Comparison of ENCODE assay signal across 28 cellular contexts in genomic region chr14:82146846-82147245, GRCh38.
"Had no signal": no experiment of that assay in that cellular context is flagged by ENCODE, and none has a peak within 500 bp of the region (broad histone marks: within the 10 kb centered on the region; RNA-seq: fewer than 3 reads in every experiment).

No MANE protein-coding gene starts in this region.

- H3K4me1 ChIP-seq: stomach, suprapubic skin, testis, thyroid gland, tibial artery, tibial nerve, transverse colon, upper lobe of left lung, upper lobe of right lung, uterus, vagina had no signal

- H3K9me3 ChIP-seq: stomach, suprapubic skin, testis, thoracic aorta, thyroid gland, tibial nerve, transverse colon, upper lobe of left lung, upper lobe of right lung, uterus, vagina had no signal

- H3K27me3 ChIP-seq: stomach, suprapubic skin, testis, thyroid gland, tibial artery, tibial nerve, transverse colon, upper lobe of left lung, upper lobe of right lung, uterus, vagina had no signal

- H3K36me3 ChIP-seq: stomach, suprapubic skin, thoracic aorta, thyroid gland, tibial artery, tibial nerve, transverse colon, upper lobe of left lung, upper lobe of right lung, uterus, vagina had no signal

- H3K4me3 ChIP-seq: stomach, suprapubic skin, testis, thoracic aorta, thyroid gland, tibial artery, tibial nerve, transverse colon, upper lobe of left lung, upper lobe of right lung, uterus, vagina had no signal

- H3K27ac Mint-ChIP-seq: stimulated activated effector memory CD8-positive, alpha-beta T cell treated with anti-CD3 and anti-CD28 coated beads, Interleukin-12 subunit alpha, Interleukin-12 subunit beta, amount 100 ng/mL, for 72 hours; stimulated activated memory B cell treated with anti-CD40 and anti-IgM and Interleukin-4, amounts not matched to agents 10 μg/mL and 1 μg/mL and 100 μg/mL, for 72 hours; stimulated activated naive B cell treated with anti-CD40 and anti-IgM and Interleukin-4, amounts not matched to agents 10 μg/mL and 1 μg/mL and 100 μg/mL, for 72 hours; stimulated activated naive CD8-positive, alpha-beta T cell treated with anti-CD3 and anti-CD28 coated beads, Interleukin-15, amount 100 ng/mL, for 72 hours; stimulated activated naive CD8-positive, alpha-beta T cell treated with anti-CD3 and anti-CD28 coated beads, Interleukin-15, Interleukin-2, amounts not matched to agents 100 ng/mL and 50 ng/mL, for 24 hours; type B pancreatic cell had no signal

- DNase-seq: stimulated activated CD4-positive, alpha-beta T cell treated with anti-CD3 and anti-CD28 coated beads, Interleukin-2, amount 100 ng/mL, for 48 hours; stimulated activated CD4-positive, alpha-beta T cell treated with anti-CD3 and anti-CD28 coated beads, Interleukin-4, amount 100 ng/mL, for 1 hour; stimulated activated CD4-positive, alpha-beta T cell treated with anti-CD3 and anti-CD28 coated beads, Interleukin-4, amount 100 ng/mL, for 24 hours; stimulated activated CD4-positive, alpha-beta T cell treated with anti-CD3 and anti-CD28 coated beads, Interleukin-4, amount 100 ng/mL, for 4 hours; stimulated activated CD8-positive, alpha-beta memory T cell treated with anti-CD3 and anti-CD28 coated beads, Interleukin-4, amount 100 ng/mL, for 48 hours; stimulated activated naive B cell treated with anti-CD40 and anti-IgM and Interleukin-4, amounts not matched to agents 10 μg/mL and 1 μg/mL and 100 μg/mL, for 72 hours; stimulated activated naive CD4-positive, alpha-beta T cell; stimulated activated naive CD4-positive, alpha-beta T cell treated with Interleukin-2 at 50 U/mL for 16 hours; stimulated activated naive CD8-positive, alpha-beta T cell treated with anti-CD3 and anti-CD28 coated beads, Interleukin-15, amount 100 ng/mL, for 72 hours; stimulated activated naive CD8-positive, alpha-beta T cell treated with anti-CD3 and anti-CD28 coated beads, Interleukin-15, Interleukin-2, amounts not matched to agents 100 U/mL and 50 U/mL, for 24 hours; stomach; substantia nigra; testis; thyroid gland; tibial artery; transverse colon; trophoblast cell; upper lobe of left lung; upper lobe of right lung; uterus had no signal

- H3K27ac ChIP-seq: stomach, suprapubic skin, testis, thoracic aorta, thyroid gland, tibial artery, tibial nerve, transverse colon, upper lobe of left lung, upper lobe of right lung, uterus, vagina had no signal

- H3K4me1 Mint-ChIP-seq: stimulated activated effector memory CD8-positive, alpha-beta T cell treated with anti-CD3 and anti-CD28 coated beads, Interleukin-12 subunit alpha, Interleukin-12 subunit beta, amount 100 ng/mL, for 72 hours; stimulated activated memory B cell treated with anti-CD40 and anti-IgM and Interleukin-4, amounts not matched to agents 10 μg/mL and 1 μg/mL and 100 μg/mL, for 72 hours; stimulated activated naive B cell treated with anti-CD40 and anti-IgM and Interleukin-4, amounts not matched to agents 10 μg/mL and 1 μg/mL and 100 μg/mL, for 72 hours; stimulated activated naive CD8-positive, alpha-beta T cell treated with anti-CD3 and anti-CD28 coated beads, Interleukin-15, amount 100 ng/mL, for 72 hours had no signal

- ATAC-seq: stimulated activated effector memory CD8-positive, alpha-beta T cell treated with anti-CD3 and anti-CD28 coated beads, Interleukin-12 subunit alpha, Interleukin-12 subunit beta, amount 100 ng/mL, for 72 hours; stimulated activated memory B cell treated with anti-CD40 and anti-IgM and Interleukin-4, amounts not matched to agents 10 μg/mL and 1 μg/mL and 100 μg/mL, for 72 hours; stimulated activated naive B cell treated with anti-CD40 and anti-IgM and Interleukin-4, amounts not matched to agents 10 μg/mL and 1 μg/mL and 100 μg/mL, for 72 hours; stimulated activated naive CD8-positive, alpha-beta T cell treated with anti-CD3 and anti-CD28 coated beads, Interleukin-15, amount 100 ng/mL, for 72 hours; stimulated activated naive CD8-positive, alpha-beta T cell treated with anti-CD3 and anti-CD28 coated beads, Interleukin-15, Interleukin-2, amounts not matched to agents 100 U/mL and 50 U/mL, for 24 hours; upper lobe of right lung had no signal

- H3K36me3 Mint-ChIP-seq: stimulated activated effector memory CD8-positive, alpha-beta T cell treated with anti-CD3 and anti-CD28 coated beads, Interleukin-12 subunit alpha, Interleukin-12 subunit beta, amount 100 ng/mL, for 72 hours; stimulated activated memory B cell treated with anti-CD40 and anti-IgM and Interleukin-4, amounts not matched to agents 10 μg/mL and 1 μg/mL and 100 μg/mL, for 72 hours; stimulated activated naive B cell treated with anti-CD40 and anti-IgM and Interleukin-4, amounts not matched to agents 10 μg/mL and 1 μg/mL and 100 μg/mL, for 72 hours; type B pancreatic cell had no signal

- H3K9me3 Mint-ChIP-seq: stimulated activated naive B cell treated with anti-CD40 and anti-IgM and Interleukin-4, amounts not matched to agents 10 μg/mL and 1 μg/mL and 100 μg/mL, for 72 hours; type B pancreatic cell had no signal

- H3K27me3 Mint-ChIP-seq: stimulated activated memory B cell treated with anti-CD40 and anti-IgM and Interleukin-4, amounts not matched to agents 10 μg/mL and 1 μg/mL and 100 μg/mL, for 72 hours; stimulated activated naive B cell treated with anti-CD40 and anti-IgM and Interleukin-4, amounts not matched to agents 10 μg/mL and 1 μg/mL and 100 μg/mL, for 72 hours; stimulated activated naive CD8-positive, alpha-beta T cell treated with anti-CD3 and anti-CD28 coated beads, Interleukin-15, amount 100 ng/mL, for 72 hours; stimulated activated naive CD8-positive, alpha-beta T cell treated with anti-CD3 and anti-CD28 coated beads, Interleukin-15, Interleukin-2, amounts not matched to agents 100 ng/mL and 50 ng/mL, for 24 hours; type B pancreatic cell had no signal

- H3K4me3 Mint-ChIP-seq: stimulated activated effector memory CD8-positive, alpha-beta T cell treated with anti-CD3 and anti-CD28 coated beads, Interleukin-12 subunit alpha, Interleukin-12 subunit beta, amount 100 ng/mL, for 72 hours; stimulated activated memory B cell treated with anti-CD40 and anti-IgM and Interleukin-4, amounts not matched to agents 10 μg/mL and 1 μg/mL and 100 μg/mL, for 72 hours; stimulated activated naive B cell treated with anti-CD40 and anti-IgM and Interleukin-4, amounts not matched to agents 10 μg/mL and 1 μg/mL and 100 μg/mL, for 72 hours; stimulated activated naive CD8-positive, alpha-beta T cell treated with anti-CD3 and anti-CD28 coated beads, Interleukin-15, amount 100 ng/mL, for 72 hours; stimulated activated naive CD8-positive, alpha-beta T cell treated with anti-CD3 and anti-CD28 coated beads, Interleukin-15, Interleukin-2, amounts not matched to agents 100 ng/mL and 50 ng/mL, for 24 hours; type B pancreatic cell had no signal
